ENCODE assay signal across 17 cellular contexts in the genomic region with DNA sequence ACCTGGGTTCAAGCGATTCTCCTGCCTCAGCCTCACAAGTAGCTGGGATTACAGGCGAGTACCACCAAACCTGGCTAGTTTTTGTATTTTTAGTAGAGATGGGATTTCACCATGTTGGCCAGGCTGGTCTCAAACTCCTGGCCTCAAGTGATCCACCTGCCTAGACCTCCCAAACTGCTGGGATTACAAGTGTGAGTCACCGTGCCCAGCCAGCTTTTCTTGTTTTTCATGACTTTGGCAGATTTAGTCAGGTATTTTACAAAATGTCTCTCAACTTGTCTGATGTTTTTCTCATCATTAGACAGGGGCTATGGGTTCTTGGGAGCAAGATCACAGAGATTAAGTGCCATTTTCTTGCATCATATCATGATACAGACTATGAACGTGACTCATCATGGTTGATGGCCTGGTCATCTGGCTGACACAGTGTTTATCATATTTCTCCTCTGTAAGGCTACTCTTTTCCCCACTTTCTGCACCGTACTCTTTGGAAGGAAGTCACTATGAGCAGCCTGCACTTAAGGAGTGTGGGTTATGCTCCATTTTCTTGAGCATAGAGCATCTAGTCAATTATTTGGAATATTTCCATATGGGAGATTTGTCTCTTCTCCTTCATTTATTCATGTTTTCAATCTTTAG.
A peak's percentile ranks its signal among the peaks of the same experiment; 100 is the strongest.
DNase-seq lines count a peak whose midpoint lies in the region; ATAC-seq, FAIRE-seq and TF ChIP-seq lines count a peak whose summit lies in the region.
"Had no signal": no experiment of that assay in that cellular context is flagged by ENCODE, and none has a peak within 500 bp of the region (broad histone marks: within the 10 kb centered on the region; RNA-seq: fewer than 3 reads in every experiment).

No MANE protein-coding gene starts in this region.

- no peak for TF ChIP-seq CTCF in K562 (IDR thresholded peaks at IDR 0.05 in 2 of 3, conservative IDR thresholded peaks at IDR 0.05 in 1 of 3; ENCODE audit: insufficient read depth in 2 of 3, low read depth in 1 of 3, low read length in 3 of 3)
- TF ChIP-seq CTCF in kidney epithelial cell (IDR thresholded peaks at IDR 0.05; ENCODE audit: insufficient read depth, low read length, poor library complexity, severe bottlenecking) = no peak

- TF ChIP-seq POLR2A in K562 (conservative IDR thresholded peaks at IDR 0.05) = no peak

- H3K4me2 ChIP-seq in K562 (ENCODE audit: insufficient read depth, low read length) = peak overlapping the region; percentile 28

- H4K20me1 ChIP-seq in K562 (replicated peaks; ENCODE audit: control insufficient read depth, insufficient read depth, low read length) = no peaks in the 10 kb centered on the region

- FAIRE-seq in HTR-8/SVneo (lab: Jason Lieb, UNC) (peak; percentile 77), K562 (lab: Jason Lieb, UNC) (peak; percentile 89)
- FAIRE-seq: GM18507 had no signal

- H3K4me3 Mint-ChIP-seq in naive thymus-derived CD4-positive, alpha-beta T cell = no peak overlapping the region
- H3K4me3 Mint-ChIP-seq: stimulated activated naive B cell treated with anti-CD40 and anti-IgM and Interleukin-4, amounts not matched to agents 10 μg/mL and 1 μg/mL and 100 μg/mL, for 72 hours had no signal

- H3K4me1 ChIP-seq in K562 (replicated peaks in 1 of 2; ENCODE audit: control insufficient read depth in 2 of 2, insufficient read depth in 2 of 2, low read length in 2 of 2) (peaks cover 24 to 49% of the 10 kb centered on the region in 2 experiments), HAP-1 (no peaks in the 10 kb centered on the region)
- no peaks in the 10 kb centered on the region for H3K4me1 ChIP-seq in naive thymus-derived CD4-positive, alpha-beta T cell (ENCODE audit: control insufficient read depth in 2 of 2, insufficient read depth in 2 of 2, low read length in 2 of 2)
- H3K4me1 ChIP-seq: SJCRH30 had no signal

- H3K9me1 ChIP-seq in K562 (ENCODE audit: control insufficient read depth, insufficient read depth, low read length) = no peaks in the 10 kb centered on the region

- H3K4me1 Mint-ChIP-seq in naive thymus-derived CD4-positive, alpha-beta T cell = peaks cover 0 to 5% (median 0%) of the 10 kb centered on the region in 7 donors
- H3K4me1 Mint-ChIP-seq: stimulated activated naive B cell treated with anti-CD40 and anti-IgM and Interleukin-4, amounts not matched to agents 10 μg/mL and 1 μg/mL and 100 μg/mL, for 72 hours had no signal

- peaks cover 23% of the 10 kb centered on the region; the same call in 2 of the 3 replicates for H3K79me2 ChIP-seq in K562 (ENCODE audit: control insufficient read depth, insufficient read depth, low read length)

- no peaks in the 10 kb centered on the region for H3K27me3 ChIP-seq in K562 (ENCODE audit: control insufficient read depth in 2 of 2, insufficient read depth in 2 of 2, low read length in 2 of 2)
- no peaks in the 10 kb centered on the region for H3K27me3 ChIP-seq in kidney epithelial cell (ENCODE audit: control insufficient read depth, insufficient read depth, low read length)
- H3K27me3 ChIP-seq in naive thymus-derived CD4-positive, alpha-beta T cell (ENCODE audit: control insufficient read depth in 2 of 2, insufficient read depth in 2 of 2, low read length in 2 of 2) = no peaks in the 10 kb centered on the region
- H3K27me3 ChIP-seq in HAP-1 (ENCODE audit: low read depth) = no peaks in the 10 kb centered on the region
- H3K27me3 ChIP-seq: SJCRH30 had no signal

- CTCF ChIA-PET in K562 (lab: Yijun Ruan, JAX; ENCODE audit: low intra/inter-chr PET ratio) = no interaction called here
- CTCF ChIA-PET in naive thymus-derived CD4-positive, alpha-beta T cell (lab: Charles Lee) = no interaction called here

- no peak overlapping the region for H3K27ac Mint-ChIP-seq in naive thymus-derived CD4-positive, alpha-beta T cell
- H3K27ac Mint-ChIP-seq: stimulated activated naive B cell treated with anti-CD40 and anti-IgM and Interleukin-4, amounts not matched to agents 10 μg/mL and 1 μg/mL and 100 μg/mL, for 72 hours had no signal

- WGBS in K562 (ENCODE audit: insufficient coverage, low coverage, missing lambda C conversion rate) = 21% methylated on average over 5 of the region's 5 CpGs

- H3K27me3 Mint-ChIP-seq in naive thymus-derived CD4-positive, alpha-beta T cell = peaks cover 33 to 62% (median 57%) of the 10 kb centered on the region in 5 donors

- POLR2A ChIA-PET in K562 (lab: Yijun Ruan, JAX) = interaction anchor here (0.7 to 1.8 kb wide), 2 partner anchors 16 to 69 kb away, joined by 3 to 5 read pairs; no protein-coding TSS in a partner anchor
- POLR2A ChIA-PET in naive thymus-derived CD4-positive, alpha-beta T cell (lab: Charles Lee) = no interaction called here

- no peaks in the 10 kb centered on the region for H3K36me3 ChIP-seq in K562 (ENCODE audit: control insufficient read depth, insufficient read depth, low read length)
- H3K36me3 ChIP-seq in kidney epithelial cell (ENCODE audit: control insufficient read depth, insufficient read depth, low read length) = no peaks in the 10 kb centered on the region
- no peaks in the 10 kb centered on the region for H3K36me3 ChIP-seq in naive thymus-derived CD4-positive, alpha-beta T cell (ENCODE audit: control insufficient read depth in 2 of 3, insufficient read depth in 3 of 3, low read length in 3 of 3)
- no peaks in the 10 kb centered on the region for H3K36me3 ChIP-seq in HAP-1 (replicated peaks)
- H3K36me3 ChIP-seq: SJCRH30 had no signal

- no TSS peak for BruUV-seq in K562 (replicated peaks; lab: Mats Ljungman, UMichigan)

- DNase-seq in AG20443 (ENCODE audit: low spot score) = peak; percentile 62
- DNase-seq in HTR-8/SVneo (ENCODE audit: insufficient read length, low spot score) = peak; percentile 76
- peak; percentile 76 to 82 (median 80) for DNase-seq in K562 (ENCODE audit: extremely low read depth in 1 of 4, low spot score in 3 of 4)
- DNase-seq in kidney epithelial cell (ENCODE audit: low read depth) = peak; percentile 23
- no peak for DNase-seq in naive thymus-derived CD4-positive, alpha-beta T cell
- no peak for DNase-seq in HT-29 (ENCODE audit: low spot score)
- no peak for DNase-seq in HAP-1 (ENCODE audit: low spot score in 2 of 2)
- DNase-seq: cortex of kidney; GDM1; Kasumi-1; NCI-H2029 treated with DMSO at 0.1 percent for 48 hours; NCI-H774; SJCRH30; stimulated activated CD4-positive, alpha-beta T cell treated with anti-CD3 and anti-CD28 coated beads, Interleukin-4, amount 100 ng/mL, for 1 hour; stimulated activated naive B cell treated with anti-CD40 and anti-IgM and Interleukin-4, amounts not matched to agents 10 μg/mL and 1 μg/mL and 100 μg/mL, for 72 hours had no signal

- peak overlapping the region; percentile 68 for H3K27ac ChIP-seq in K562 (ENCODE audit: extremely low read depth, low read depth, low read length)
- no peak overlapping the region for H3K27ac ChIP-seq in naive thymus-derived CD4-positive, alpha-beta T cell (ENCODE audit: low read depth, low read length)
- H3K27ac ChIP-seq: SJCRH30 had no signal

- H3K9me3 Mint-ChIP-seq in naive thymus-derived CD4-positive, alpha-beta T cell = peaks cover 0 to 1% (median 0%) of the 10 kb centered on the region in 11 donors
- H3K9me3 Mint-ChIP-seq: stimulated activated naive B cell treated with anti-CD40 and anti-IgM and Interleukin-4, amounts not matched to agents 10 μg/mL and 1 μg/mL and 100 μg/mL, for 72 hours had no signal

- H2AFZ ChIP-seq in K562 (ENCODE audit: low read depth, low read length) = peak overlapping the region; percentile 58

- TF ChIP-seq EP300 in K562 (IDR thresholded peaks at IDR 0.05; ENCODE audit: low read length) = peak; percentile 82

- TF ChIP-seq RAD21 in K562 (CRISPR knock-in tag; conservative IDR thresholded peaks at IDR 0.05 in 1 of 2, IDR thresholded peaks at IDR 0.05 in 1 of 2) = peak in 1 of 2 experiments; percentile 17; a peak in 1 of 4 replicates

- intact Hi-C loops in K562 (cut with micrococcal nuclease) = loop anchor here (1.0 kb wide), 1 partner anchor 65 kb away; no protein-coding TSS in a partner anchor
- intact Hi-C loops in naive thymus-derived CD4-positive, alpha-beta T cell (cut with micrococcal nuclease) = no loop called here

- peak; percentile 85 for ATAC-seq in K562
- ATAC-seq in naive thymus-derived CD4-positive, alpha-beta T cell = no peak
- ATAC-seq in HG02678 (IDR thresholded peaks at IDR 0.05; ENCODE audit: unreplicated experiment) = no peak
- ATAC-seq: stimulated activated naive B cell treated with anti-CD40 and anti-IgM and Interleukin-4, amounts not matched to agents 10 μg/mL and 1 μg/mL and 100 μg/mL, for 72 hours had no signal

- peak overlapping the region; percentile 4 to 10; a peak in 2 of 4 replicates for H3K9ac ChIP-seq in K562 (ENCODE audit: insufficient read depth in 1 of 2, low read depth in 2 of 2, low read length in 2 of 2)

- in situ Hi-C loops in K562 (cut with MboI) (no loop called here), HAP-1 (cut with MboI; ENCODE audit: low sequenced_read_pairs) (no loop called here)

- peaks cover 0 to under 1% (median 0%) of the 10 kb centered on the region in 5 donors for H3K36me3 Mint-ChIP-seq in naive thymus-derived CD4-positive, alpha-beta T cell
- H3K36me3 Mint-ChIP-seq: stimulated activated naive B cell treated with anti-CD40 and anti-IgM and Interleukin-4, amounts not matched to agents 10 μg/mL and 1 μg/mL and 100 μg/mL, for 72 hours had no signal

- H3K4me3 ChIP-seq in K562 (no peak overlapping the region), kidney epithelial cell (ENCODE audit: low read depth, low read length) (no peak overlapping the region), HAP-1 (no peak overlapping the region)
- no peak overlapping the region for H3K4me3 ChIP-seq in naive thymus-derived CD4-positive, alpha-beta T cell (ENCODE audit: low read length)
- H3K4me3 ChIP-seq: SJCRH30 had no signal

- H3K9me3 ChIP-seq in K562 (replicated peaks; ENCODE audit: control insufficient read depth, insufficient read depth, low read depth, low read length) (0 out of 2 replicates have a peak, but pooled peaks cover 2% of the 10 kb centered on the region), HAP-1 (no peaks in the 10 kb centered on the region)
- H3K9me3 ChIP-seq in naive thymus-derived CD4-positive, alpha-beta T cell (ENCODE audit: control insufficient read depth in 2 of 3, low read length in 3 of 3) = no peaks in the 10 kb centered on the region
- H3K9me3 ChIP-seq: SJCRH30 had no signal

TF ChIP-seq in K562, 482 proteins besides CTCF, POLR2A, EP300 and RAD21 (continues in another document):
- no peak for TF ChIP-seq MCM2 (IDR thresholded peaks at IDR 0.05; ENCODE audit: low read depth)
- no peak for TF ChIP-seq ESRRA (IDR thresholded peaks at IDR 0.05; ENCODE audit: borderline replicate concordance, low read depth)
- TF ChIP-seq CBFB (CRISPR knock-in tag; IDR thresholded peaks at IDR 0.05) = no peak
- TF ChIP-seq SRSF1 (IDR thresholded peaks at IDR 0.05; ENCODE audit: low read depth, low read length) = no peak
- TF ChIP-seq PTRF (tag; IDR thresholded peaks at IDR 0.05) = peak; percentile 51
- TF ChIP-seq SP1 (CRISPR knock-in tag; IDR thresholded peaks at IDR 0.05) = peak; percentile 52; the same call in 1 of the 2 replicates
- no peak for TF ChIP-seq CBX2 (IDR thresholded peaks at IDR 0.05; ENCODE audit: insufficient read depth, low read length, poor library complexity, severe bottlenecking)
- TF ChIP-seq PCBP2 (IDR thresholded peaks at IDR 0.05; ENCODE audit: low read depth, low read length, poor library complexity, severe bottlenecking) = no peak
- TF ChIP-seq, protein P1, sequence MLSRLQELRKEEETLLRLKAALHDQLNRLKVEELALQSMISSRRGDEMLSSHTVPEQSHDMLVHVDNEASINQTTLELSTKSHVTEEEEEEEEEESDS (CRISPR knock-in tag; IDR thresholded peaks at IDR 0.05) = no peak

Comparison
In these comparisons a context has a peak if more than half of its experiments do, and no peak if none do; other contexts are left out.
1. DNase-seq: peak in AG20443 (single experiment), HTR-8/SVneo (single experiment), K562 (4 of 4) and kidney epithelial cell (single experiment); none in naive thymus-derived CD4-positive, alpha-beta T cell (0 of 9), HT-29 (single experiment) and HAP-1 (0 of 2).